8 cellular contexts compared by ENCODE assay signal in genomic region chr5:168578506-168579205, GRCh38. TPM values are rescaled to one million over a fixed set of nuclear protein-coding genes. Genes with fewer than 3 reads are reported as not detected.
DNase-seq lines count a peak whose midpoint lies in the region; ATAC-seq and TF ChIP-seq lines count a peak whose summit lies in the region.

No MANE protein-coding gene starts in this region.

- H3K9me3 ChIP-seq in OCI-LY3 (ENCODE audit: insufficient read depth, low read length), result no peaks in the 10 kb centered on the region
- H3K9me3 ChIP-seq in transverse colon, result no peaks in the 10 kb centered on the region

- no peaks in the 10 kb centered on the region for H3K27me3 ChIP-seq in OCI-LY3 (ENCODE audit: low read depth, low read length)
- H3K27me3 ChIP-seq in transverse colon, result no peaks in the 10 kb centered on the region

- intact Hi-C loops in transverse colon (cut with DNase I; ENCODE audit: low total_unique reads), result no loop called here

- WGBS in transverse colon (ENCODE audit: low coverage in 1 of 2), 2 donors, result 0 to 1% methylated on average over 10 to 32 of the region's 32 CpGs

- H3K27ac ChIP-seq in 22Rv1 (peak overlapping the region; percentile 94), OCI-LY3 (ENCODE audit: low read length) (peak overlapping the region; percentile 79), transverse colon (peak overlapping the region; percentile 97 to 99 (median 98))

- peak overlapping the region; percentile 90 for H3K9ac ChIP-seq in OCI-LY3 (ENCODE audit: low read length)

- DNase-seq in chondrocyte (ENCODE audit: low spot score), result no peak
- DNase-seq in memory B cell (ENCODE audit: low spot score in 2 of 2), result no peak
- DNase-seq in transverse colon, result no peak
- no peak for DNase-seq in NCI-H2029 treated with DMSO at 0.1 percent for 48 hours (lab: John Stamatoyannopoulos, UW)

- no peak overlapping the region for H2AFZ ChIP-seq in OCI-LY3 (ENCODE audit: low read depth, low read length)

- H4K20me1 ChIP-seq in OCI-LY3 (ENCODE audit: insufficient read depth, low read length), result peaks cover 45% of the 10 kb centered on the region

- H3K4me2 ChIP-seq in OCI-LY3 (ENCODE audit: low read length), result peak overlapping the region; percentile 95

- in situ Hi-C loops in transverse colon (cut with MboI; ENCODE audit: low pct_ligation_motif_present in 1 of 4, low pct_unique_long_range_greater_than_20kb in 1 of 4, low sequenced_read_pairs in 3 of 4), result no loop called here

- H3K9me3 Mint-ChIP-seq in chondrocyte (ENCODE audit: low read depth) (no peaks in the 10 kb centered on the region), memory B cell (no peaks in the 10 kb centered on the region)

- TF ChIP-seq POLR2A in transverse colon (IDR thresholded peaks at IDR 0.05), result no peak

- H3K4me1 Mint-ChIP-seq in chondrocyte (ENCODE audit: low read depth) (peaks cover 42% of the 10 kb centered on the region), memory B cell (peaks cover 14% of the 10 kb centered on the region)

- H3K27me3 Mint-ChIP-seq in chondrocyte (ENCODE audit: low read depth) (no peaks in the 10 kb centered on the region), memory B cell (no peaks in the 10 kb centered on the region)

- H3K36me3 Mint-ChIP-seq in chondrocyte (ENCODE audit: low read depth), result no peaks in the 10 kb centered on the region
- peaks cover 2% of the 10 kb centered on the region for H3K36me3 Mint-ChIP-seq in memory B cell

- TF ChIP-seq CTCF in 22Rv1 (IDR thresholded peaks at IDR 0.05) (no peak), OCI-LY3 (IDR thresholded peaks at IDR 0.05; ENCODE audit: low read depth, low read length) (no peak), chondrocyte (IDR thresholded peaks at IDR 0.05) (peak; percentile 34), transverse colon (IDR thresholded peaks at IDR 0.05) (no peak)

- H3K4me3 ChIP-seq in OCI-LY3 (ENCODE audit: low read length) (peak overlapping the region; percentile 90), transverse colon (peak overlapping the region; percentile 78 to 92 (median 88))

- TF ChIP-seq EP300 in transverse colon (IDR thresholded peaks at IDR 0.05; ENCODE audit: low read depth), result no peak

- H3K4me1 ChIP-seq in OCI-LY3 (ENCODE audit: low read length) (peaks cover 37% of the 10 kb centered on the region), transverse colon (peaks cover 13 to 38% (median 28%) of the 10 kb centered on the region in 4 donors)

- H3K4me3 Mint-ChIP-seq in chondrocyte (ENCODE audit: unreplicated experiment), result peak overlapping the region; percentile 90
- H3K4me3 Mint-ChIP-seq in memory B cell, result peak overlapping the region; percentile 87

- H3K36me3 ChIP-seq in OCI-LY3 (replicated peaks; ENCODE audit: low read depth, low read length), result peaks cover 34% of the 10 kb centered on the region
- no peaks in the 10 kb centered on the region for H3K36me3 ChIP-seq in transverse colon

- H3K79me2 ChIP-seq in OCI-LY3 (ENCODE audit: low read length), result peaks cover 52% of the 10 kb centered on the region

- H3K27ac Mint-ChIP-seq in chondrocyte (ENCODE audit: unreplicated experiment) (peak overlapping the region; percentile 78), memory B cell (peak overlapping the region; percentile 89)

- ATAC-seq in GM18498 (IDR thresholded peaks at IDR 0.05; ENCODE audit: unreplicated experiment), result peak; percentile 19
- ATAC-seq in HG02938 (IDR thresholded peaks at IDR 0.05; ENCODE audit: unreplicated experiment), result peak; percentile 13
- ATAC-seq in memory B cell (ENCODE audit: low read depth), result no peak

RNA-seq across cellular contexts. Expression of gene PANK3, which starts 0.5 kb away (rescaled TPM):
- total RNA-seq in chondrocyte (79.4 to 112 TPM (median 99.3 TPM) in 3 replicates), transverse colon (10 to 100 TPM; 48.6 to 93.8 (median 61.2) TPM)

RNA-seq across cellular contexts. Expression of gene FBLL1, which starts 49.6 kb away (rescaled TPM):
- total RNA-seq in chondrocyte (2.4 to 8.3 TPM (median 7.9 TPM) in 3 replicates), transverse colon (under 1 TPM in 1 of 4 donors, not detected in 3; 0.96 TPM)
